Comparison of ENCODE assay signal across 17 cellular contexts in genomic region chr14:46574976-46575375, GRCh38.
A peak's percentile ranks its signal among the peaks of the same experiment; 100 is the strongest.
DNase-seq lines count a peak whose midpoint lies in the region; ATAC-seq, FAIRE-seq and TF ChIP-seq lines count a peak whose summit lies in the region.
"Had no signal": no experiment of that assay in that cellular context is flagged by ENCODE, and none has a peak within 500 bp of the region (broad histone marks: within the 10 kb centered on the region; RNA-seq: fewer than 3 reads in every experiment).

No MANE protein-coding gene starts in this region.

- H3K9me1 ChIP-seq in endothelial cell of umbilical vein (replicated peaks; ENCODE audit: control insufficient read depth, extremely low read depth, insufficient read depth, low read length): no peaks in the 10 kb centered on the region

- H3K79me2 ChIP-seq in endothelial cell of umbilical vein (ENCODE audit: control insufficient read depth, insufficient read depth, low read length): no peaks in the 10 kb centered on the region

- no TSS peak for BruUV-seq in endothelial cell of umbilical vein (replicated peaks; lab: Mats Ljungman, UMichigan)

- POLR2A ChIA-PET in endothelial cell of umbilical vein (lab: Charles Lee): no interaction called here

- CTCF ChIA-PET in endothelial cell of umbilical vein (lab: Charles Lee): interaction anchor here (0.8 to 1.7 kb wide), 3 partner anchors 12 to 703 kb away, joined by 3 to 10 read pairs (median 5); no protein-coding TSS in a partner anchor

- H3K27ac Mint-ChIP-seq in nephron progenitor cell: peak overlapping the region; percentile 41

- H3K4me2 ChIP-seq in BLaER1: peak overlapping the region; percentile 77
- peak overlapping the region; percentile 97 for H3K4me2 ChIP-seq in endothelial cell of umbilical vein (ENCODE audit: insufficient read depth, low read length)

- H3K27me3 Mint-ChIP-seq in nephron progenitor cell (ENCODE audit: low read depth, poor library complexity): peaks cover 3% of the 10 kb centered on the region

- peak overlapping the region; percentile 28 for H3K27ac ChIP-seq in BLaER1
- peak overlapping the region; percentile 59 for H3K27ac ChIP-seq in RWPE2 (ENCODE audit: poor library complexity, severe bottlenecking)
- peak overlapping the region; percentile 98 for H3K27ac ChIP-seq in endothelial cell of umbilical vein (ENCODE audit: insufficient read depth, low read depth, low read length)
- H3K27ac ChIP-seq in thyroid gland: no peak overlapping the region
- H3K27ac ChIP-seq: C4-2B had no signal

- H3K27me3 ChIP-seq in BLaER1: no peaks in the 10 kb centered on the region
- H3K27me3 ChIP-seq in RWPE2 (ENCODE audit: insufficient read depth, poor library complexity, severe bottlenecking): peaks cover 3% of the 10 kb centered on the region
- no peaks in the 10 kb centered on the region for H3K27me3 ChIP-seq in endothelial cell of umbilical vein (ENCODE audit: control insufficient read depth in 2 of 2, insufficient read depth in 2 of 2, low read length in 2 of 2)
- H3K27me3 ChIP-seq in thyroid gland: no peaks in the 10 kb centered on the region

- WGBS in thyroid gland, 2 donors: 60 to 65% methylated on average over 2 of the region's 2 CpGs

- ATAC-seq in RWPE2 (ENCODE audit: low read depth): no peak

- H2AFZ ChIP-seq in endothelial cell of umbilical vein (ENCODE audit: low read depth, low read length): peak overlapping the region; percentile 56

- FAIRE-seq in endothelial cell of umbilical vein (lab: Jason Lieb, UNC): peak; percentile 49
- FAIRE-seq: GM19239, H1 had no signal

- H4K20me1 ChIP-seq in BLaER1: no peaks in the 10 kb centered on the region
- no peaks in the 10 kb centered on the region for H4K20me1 ChIP-seq in endothelial cell of umbilical vein (replicated peaks; ENCODE audit: control insufficient read depth, extremely low read depth, insufficient read depth, low read length)

- peaks cover 15% of the 10 kb centered on the region for H3K9me3 Mint-ChIP-seq in nephron progenitor cell

- peaks cover 14% of the 10 kb centered on the region for H3K36me3 Mint-ChIP-seq in nephron progenitor cell (ENCODE audit: low read depth)
- H3K36me3 Mint-ChIP-seq: CD4-positive, alpha-beta memory T cell had no signal

- intact Hi-C loops in endothelial cell of umbilical vein (cut with micrococcal nuclease) (loop anchor here (2.0 to 10.0 kb wide), 3 partner anchors 630 to 660 kb away; no protein-coding TSS in a partner anchor), thyroid gland (cut with DNase I) (no loop called here)

- peaks cover 36% of the 10 kb centered on the region for H3K4me1 ChIP-seq in BLaER1
- peaks cover 37% of the 10 kb centered on the region for H3K4me1 ChIP-seq in RWPE2 (ENCODE audit: insufficient read depth, poor library complexity, severe bottlenecking)
- H3K4me1 ChIP-seq in endothelial cell of umbilical vein (ENCODE audit: control insufficient read depth, extremely low read depth, insufficient read depth, low read length): peaks cover 40% of the 10 kb centered on the region
- no peaks in the 10 kb centered on the region for H3K4me1 ChIP-seq in thyroid gland
- H3K4me1 ChIP-seq: HAP-1 had no signal

- DNase-seq in RWPE2 (ENCODE audit: low spot score): no peak
- DNase-seq in endothelial cell of umbilical vein (ENCODE audit: low read depth, low spot score): peak; percentile 78
- no peak for DNase-seq in nephron progenitor cell
- DNase-seq in thyroid gland: no peak
- DNase-seq in stimulated activated CD4-positive, alpha-beta T cell treated with anti-CD3 and anti-CD28 coated beads, Interleukin-4, amount 100 ng/mL, for 4 hours: no peak
- DNase-seq in NCI-H1930 (lab: John Stamatoyannopoulos, UW): no peak
- DNase-seq in DMS153 treated with DMSO at 0.1 percent for 48 hours (lab: John Stamatoyannopoulos, UW; ENCODE audit: unreplicated experiment): no peak
- DNase-seq: 8988T; ACHN; CD4-positive, alpha-beta memory T cell; COR-L47; GF-D8 had no signal

- TF ChIP-seq POLR2A in endothelial cell of umbilical vein (IDR thresholded peaks at IDR 0.05; ENCODE audit: low read depth, low read length): no peak
- TF ChIP-seq POLR2A in thyroid gland (IDR thresholded peaks at IDR 0.05): no peak

- dilution Hi-C loops in endothelial cell of umbilical vein (cut with MboI; ENCODE audit: extremely low pct_ligation_motif_present, low sequenced_read_pairs): no loop called here

- H3K36me3 ChIP-seq in BLaER1: no peaks in the 10 kb centered on the region
- no peaks in the 10 kb centered on the region; the same call in 1 of the 2 replicates for H3K36me3 ChIP-seq in RWPE2 (ENCODE audit: low read depth)
- no peaks in the 10 kb centered on the region for H3K36me3 ChIP-seq in endothelial cell of umbilical vein (ENCODE audit: control insufficient read depth in 2 of 2, extremely low read depth in 1 of 2, insufficient read depth in 2 of 2, low read length in 2 of 2)
- H3K36me3 ChIP-seq in thyroid gland: no peaks in the 10 kb centered on the region
- H3K36me3 ChIP-seq: HAP-1 had no signal

- H3K9ac ChIP-seq in BLaER1 (no peak overlapping the region), endothelial cell of umbilical vein (replicated peaks; ENCODE audit: extremely low read depth, insufficient read depth, low read length) (peak overlapping the region; percentile 90)

- H3K4me3 ChIP-seq in BLaER1: no peak overlapping the region
- H3K4me3 ChIP-seq in RWPE2 (ENCODE audit: severe bottlenecking): no peak overlapping the region
- no peak overlapping the region for H3K4me3 ChIP-seq in endothelial cell of umbilical vein (replicated peaks in 1 of 3; ENCODE audit: insufficient read depth in 1 of 3, low read depth in 1 of 3, low read length in 3 of 3)
- H3K4me3 ChIP-seq in thyroid gland (replicated peaks in 1 of 3): no peak overlapping the region
- H3K4me3 ChIP-seq: HAP-1 had no signal

- H3K9me3 ChIP-seq in BLaER1: no peaks in the 10 kb centered on the region
- no peaks in the 10 kb centered on the region for H3K9me3 ChIP-seq in RWPE2 (ENCODE audit: severe bottlenecking)
- no peaks in the 10 kb centered on the region for H3K9me3 ChIP-seq in endothelial cell of umbilical vein (replicated peaks; ENCODE audit: control insufficient read depth, insufficient read depth, low read length)
- H3K9me3 ChIP-seq in thyroid gland: no peaks in the 10 kb centered on the region
- H3K9me3 ChIP-seq: HAP-1 had no signal

- TF ChIP-seq CTCF in RWPE2 (IDR thresholded peaks at IDR 0.05; ENCODE audit: poor library complexity, severe bottlenecking) (no peak), endothelial cell of umbilical vein (IDR thresholded peaks at IDR 0.05; ENCODE audit: extremely low read depth in 1 of 2, insufficient read depth in 1 of 2, low read depth in 1 of 2, low read length in 2 of 2) (no peak), nephron progenitor cell (IDR thresholded peaks at IDR 0.05) (no peak), thyroid gland (IDR thresholded peaks at IDR 0.05) (no peak)

- H3K4me1 Mint-ChIP-seq in nephron progenitor cell: peaks cover 24% of the 10 kb centered on the region
- H3K4me1 Mint-ChIP-seq: CD4-positive, alpha-beta memory T cell had no signal

- no peak overlapping the region for H3K4me3 Mint-ChIP-seq in nephron progenitor cell
- H3K4me3 Mint-ChIP-seq: CD4-positive, alpha-beta memory T cell had no signal

TF ChIP-seq in endothelial cell of umbilical vein, 7 proteins besides CTCF, POLR2A, EP300 and RAD21:
- peak; percentile 35 for TF ChIP-seq JUN (IDR thresholded peaks at IDR 0.05; ENCODE audit: borderline replicate concordance, insufficient read depth, insufficient read length, low read depth)
- no peak for TF ChIP-seq EZH2 (IDR thresholded peaks at IDR 0.05; ENCODE audit: borderline replicate concordance, low read depth, low read length, severe bottlenecking)

Comparison
In these comparisons a context has a peak if more than half of its experiments do, and no peak if none do; other contexts are left out.
1. H3K27ac ChIP-seq: peak in BLaER1 (single experiment), RWPE2 (single experiment) and endothelial cell of umbilical vein (single experiment); none in thyroid gland (0 of 3).